In genomic region chr9:120875643-120875953, GRCh38 we compare ENCODE assay signal across 8 cellular contexts. TPM values are rescaled to one million over a fixed set of nuclear protein-coding genes. Genes with fewer than 3 reads are reported as not detected.
DNase-seq lines count a peak whose midpoint lies in the region; ATAC-seq and TF ChIP-seq lines count a peak whose summit lies in the region.

No MANE protein-coding gene starts in this region.

- in situ Hi-C loops in transverse colon (cut with MboI; ENCODE audit: low pct_ligation_motif_present in 1 of 4, low pct_unique_long_range_greater_than_20kb in 1 of 4, low sequenced_read_pairs in 3 of 4): no loop called here

- H3K4me1 Mint-ChIP-seq in activated T-cell treated with anti-CD3 and anti-CD28 coated beads, Interleukin-2, amount 50 U/mL, for 72 hours (ENCODE audit: low read depth): peaks cover 85% of the 10 kb centered on the region

- intact Hi-C loops in transverse colon (cut with DNase I; ENCODE audit: low total_unique reads): no loop called here

- H3K4me3 Mint-ChIP-seq in activated T-cell treated with anti-CD3 and anti-CD28 coated beads, Interleukin-2, amount 50 U/mL, for 72 hours: peak overlapping the region; percentile 88 to 94

- H3K9me3 ChIP-seq in adipocyte (ENCODE audit: control insufficient read depth, low read length): no peaks in the 10 kb centered on the region
- no peaks in the 10 kb centered on the region for H3K9me3 ChIP-seq in liver (ENCODE audit: control insufficient read depth in 4 of 4, low read length in 3 of 4)
- no peaks in the 10 kb centered on the region for H3K9me3 ChIP-seq in transverse colon

- H3K4me3 ChIP-seq in adipocyte (ENCODE audit: low read length) (peak overlapping the region; percentile 81), liver (ENCODE audit: low read depth in 1 of 3, low read length in 3 of 3) (no peak overlapping the region), transverse colon (peak overlapping the region in 3 of 4 donors; percentile 66 to 78 (median 71))

- peaks cover 15 to 46% of the 10 kb centered on the region in 2 donors for H3K36me3 Mint-ChIP-seq in activated T-cell treated with anti-CD3 and anti-CD28 coated beads, Interleukin-2, amount 50 U/mL, for 72 hours (ENCODE audit: insufficient read depth in 2 of 2)

- no peak for TF ChIP-seq RAD21 in liver (IDR thresholded peaks at IDR 0.05)

- TF ChIP-seq CTCF in liver (IDR thresholded peaks at IDR 0.05; ENCODE audit: low read depth, low read length, missing input control): no peak
- TF ChIP-seq CTCF in transverse colon (IDR thresholded peaks at IDR 0.05): no peak

- H3K36me3 ChIP-seq in adipocyte (ENCODE audit: control insufficient read depth, insufficient read depth, low read length, severe bottlenecking): no peaks in the 10 kb centered on the region
- no peaks in the 10 kb centered on the region for H3K36me3 ChIP-seq in liver (ENCODE audit: control insufficient read depth in 4 of 4, insufficient read depth in 3 of 4, low read depth in 1 of 4, low read length in 3 of 4)
- H3K36me3 ChIP-seq in transverse colon: no peaks in the 10 kb centered on the region

- H3K9ac ChIP-seq in adipocyte (ENCODE audit: low read length) (peak overlapping the region; percentile 66), liver (ENCODE audit: low read depth in 1 of 2, low read length in 2 of 2) (no peak overlapping the region)

- H3K27ac ChIP-seq in liver (ENCODE audit: low read depth in 1 of 2, low read length in 2 of 2) (peak overlapping the region; percentile 74 to 81), transverse colon (peak overlapping the region; percentile 87 to 96 (median 95))

- H3K4me1 ChIP-seq in adipocyte (ENCODE audit: control insufficient read depth, insufficient read depth, low read length): peaks cover 4% of the 10 kb centered on the region
- H3K4me1 ChIP-seq in liver (ENCODE audit: control insufficient read depth in 4 of 4, insufficient read depth in 4 of 4, low read length in 3 of 4): peaks cover 2 to 10% (median 8%) of the 10 kb centered on the region in 4 donors
- H3K4me1 ChIP-seq in transverse colon: peaks cover 3 to 26% (median 18%) of the 10 kb centered on the region in 4 donors

- no peak for TF ChIP-seq POLR2A in transverse colon (IDR thresholded peaks at IDR 0.05)

- peak overlapping the region; percentile 92 for H3K27ac Mint-ChIP-seq in activated T-cell treated with anti-CD3 and anti-CD28 coated beads, Interleukin-2, amount 50 U/mL, for 72 hours

- DNase-seq in activated T-cell treated with anti-CD3 and anti-CD28 coated beads, Interleukin-2, amount 50 U/mL, for 72 hours: no peak
- no peak for DNase-seq in activated T-cell treated with anti-CD3 and anti-CD28 coated beads, Interleukin-2, amount 50 U/mL, for 48 hours
- DNase-seq in adipocyte (ENCODE audit: low read depth) (no peak), transverse colon (no peak), NCI-H2196 treated with DMSO at 0.1 percent for 48 hours (lab: John Stamatoyannopoulos, UW; ENCODE audit: unreplicated experiment) (no peak), T-helper 9 cell (no peak)

- no peak for ATAC-seq in activated T-cell treated with anti-CD3 and anti-CD28 coated beads, Interleukin-2, amount 50 U/mL, for 72 hours (replicated peaks in 1 of 2)
- ATAC-seq in GM19455 (IDR thresholded peaks at IDR 0.05; ENCODE audit: unreplicated experiment): no peak

- 74% methylated on average over 7 of the region's 7 CpGs for WGBS in liver
- WGBS in transverse colon (ENCODE audit: low coverage in 1 of 2), 2 donors: 41% methylated on average over 7 of the region's 7 CpGs; no CpG with 5 or more reads in 1 of the 2 donors

- no peak for TF ChIP-seq EP300 in transverse colon (IDR thresholded peaks at IDR 0.05; ENCODE audit: low read depth)

- no peaks in the 10 kb centered on the region for H3K27me3 ChIP-seq in adipocyte (replicated peaks; ENCODE audit: control insufficient read depth, insufficient read depth, low read length)
- no peaks in the 10 kb centered on the region for H3K27me3 ChIP-seq in liver (ENCODE audit: control insufficient read depth in 4 of 4, insufficient read depth in 4 of 4, low read length in 3 of 4)
- H3K27me3 ChIP-seq in transverse colon: no peaks in the 10 kb centered on the region

- H3K27me3 Mint-ChIP-seq in activated T-cell treated with anti-CD3 and anti-CD28 coated beads, Interleukin-2, amount 50 U/mL, for 72 hours (ENCODE audit: low read depth): no peaks in the 10 kb centered on the region

- no peaks in the 10 kb centered on the region for H3K9me3 Mint-ChIP-seq in activated T-cell treated with anti-CD3 and anti-CD28 coated beads, Interleukin-2, amount 50 U/mL, for 72 hours

TF ChIP-seq in liver, 16 proteins besides CTCF, POLR2A, EP300 and RAD21:
- TF ChIP-seq REST (IDR thresholded peaks at IDR 0.05) (no peak), JUND (IDR thresholded peaks at IDR 0.05) (no peak), GABPA (IDR thresholded peaks at IDR 0.05 in 1 of 2, conservative IDR thresholded peaks at IDR 0.05 in 1 of 2) (no peak), MAX (IDR thresholded peaks at IDR 0.05) (no peak), HNF4A (conservative IDR thresholded peaks at IDR 0.05) (no peak), HNF4G (IDR thresholded peaks at IDR 0.05) (no peak), YY1 (IDR thresholded peaks at IDR 0.05) (no peak), ZBTB33 (IDR thresholded peaks at IDR 0.05) (no peak), SP1 (IDR thresholded peaks at IDR 0.05) (no peak), FOXA2 (IDR thresholded peaks at IDR 0.05) (no peak), EGR1 (IDR thresholded peaks at IDR 0.05; ENCODE audit: low read depth in 2 of 2) (no peak), RXRA (IDR thresholded peaks at IDR 0.05) (no peak), NR2F2 (IDR thresholded peaks at IDR 0.05) (no peak), FOXA1 (IDR thresholded peaks at IDR 0.05) (no peak)

RNA-seq across cellular contexts. Expression of gene PHF19, which starts 1.4 kb away (rescaled TPM):
- 100 to 1,000 TPM; 166 to 222 TPM for total RNA-seq in activated T-cell treated with anti-CD3 and anti-CD28 coated beads, Interleukin-2, amount 50 U/mL, for 72 hours
- total RNA-seq in liver: 10 to 100 TPM in 1 of 2 donors, 1 to 10 TPM in 1; 2.8 to 16.0 TPM
- polyA plus RNA-seq in liver: 1 to 10 TPM; 1.9 to 4.3 TPM
- total RNA-seq in transverse colon: 10 to 100 TPM in 2 of 4 donors, 1 to 10 TPM in 2; 6.7 to 11.1 (median 9.3) TPM

RNA-seq across cellular contexts. Expression of gene PSMD5, which starts 32.9 kb away (rescaled TPM):
- total RNA-seq in activated T-cell treated with anti-CD3 and anti-CD28 coated beads, Interleukin-2, amount 50 U/mL, for 72 hours: 10 to 100 TPM; 48.6 to 59.0 TPM
- 10 to 100 TPM; 19.1 TPM for total RNA-seq in liver
- polyA plus RNA-seq in liver: 10 to 100 TPM; 10.9 to 12.9 TPM
- 10 to 100 TPM; 25.3 to 36.6 (median 28.7) TPM for total RNA-seq in transverse colon

RNA-seq across cellular contexts. Expression of gene TRAF1, which starts 51.0 kb away (rescaled TPM):
- total RNA-seq in activated T-cell treated with anti-CD3 and anti-CD28 coated beads, Interleukin-2, amount 50 U/mL, for 72 hours: 100 to 1,000 TPM in 1 of 2 donors, 10 to 100 TPM in 1; 91.6 to 101 TPM
- total RNA-seq in liver (1 to 10 TPM in 1 of 2 donors, under 1 TPM in 1; 0.42 to 2.6 TPM), transverse colon (1 to 10 TPM; 2.2 to 7.2 (median 4.3) TPM)
- 1 to 10 TPM in 1 of 2 donors, under 1 TPM in 1; 0.38 to 1.0 TPM for polyA plus RNA-seq in liver

Comparison
In these comparisons a context has a peak if more than half of its experiments do, and no peak if none do; other contexts are left out.
1. H3K4me3 ChIP-seq: peak in adipocyte (single experiment) and transverse colon (3 of 4); none in liver (0 of 3).
2. RNA of gene PHF19, which starts 1.4 kb away (total RNA-seq): 166 to 222 TPM in activated T-cell treated with anti-CD3 and anti-CD28 coated beads, Interleukin-2, amount 50 U/mL, for 72 hours; 2.8 to 16.0 TPM in liver and 6.7 to 11.1 TPM in transverse colon; every median in the first group is over 4 times any median in the second.
3. RNA of gene TRAF1, which starts 51.0 kb away (total RNA-seq): 91.6 to 101 TPM in activated T-cell treated with anti-CD3 and anti-CD28 coated beads, Interleukin-2, amount 50 U/mL, for 72 hours; 2.2 to 7.2 TPM in transverse colon and 0.42 to 2.6 TPM in liver; every median in the first group is over 10 times any median in the second.